Comparison of ENCODE assay signal across 2 cellular contexts in genomic region chr1:89130716-89131115, GRCh38.
TF ChIP-seq lines count a peak whose summit lies in the region.

No MANE protein-coding gene starts in this region.

TF ChIP-seq in liver, 16 proteins besides CTCF, POLR2A, EP300 and RAD21:
- no peak for TF ChIP-seq YY1 (IDR thresholded peaks at IDR 0.05)
- TF ChIP-seq ZBTB33 (IDR thresholded peaks at IDR 0.05), result no peak
- TF ChIP-seq JUND (IDR thresholded peaks at IDR 0.05), result peak; percentile 17 to 41
- no peak for TF ChIP-seq MAX (IDR thresholded peaks at IDR 0.05)
- no peak for TF ChIP-seq ATF3 (IDR thresholded peaks at IDR 0.05)

TF ChIP-seq in HepG2, 621 proteins besides CTCF, POLR2A, EP300 and RAD21:
- TF ChIP-seq ZGPAT (CRISPR knock-in tag; IDR thresholded peaks at IDR 0.05) (no peak), NR2F6 (IDR thresholded peaks at IDR 0.05) (no peak), NR2F6 (CRISPR knock-in tag; IDR thresholded peaks at IDR 0.05) (no peak), ZNF713 (CRISPR knock-in tag; IDR thresholded peaks at IDR 0.05) (no peak), NFE2L1 (CRISPR knock-in tag; IDR thresholded peaks at IDR 0.05; ENCODE audit: borderline replicate concordance) (no peak), ZKSCAN5 (CRISPR knock-in tag; IDR thresholded peaks at IDR 0.05) (no peak), JUND (CRISPR knock-in tag; IDR thresholded peaks at IDR 0.05) (no peak), PBX2 (CRISPR knock-in tag; IDR thresholded peaks at IDR 0.05) (no peak), FUBP1 (CRISPR knock-in tag; IDR thresholded peaks at IDR 0.05; ENCODE audit: borderline replicate concordance) (no peak), TAF15 (IDR thresholded peaks at IDR 0.05; ENCODE audit: low read depth, low read length, poor library complexity, severe bottlenecking) (no peak), ZBED4 (CRISPR knock-in tag; IDR thresholded peaks at IDR 0.05; ENCODE audit: borderline replicate concordance) (no peak), HMGXB4 (CRISPR knock-in tag; IDR thresholded peaks at IDR 0.05; ENCODE audit: borderline replicate concordance in 1 of 2, low read depth in 1 of 2) (no peak), RNF2 (conservative IDR thresholded peaks at IDR 0.05; ENCODE audit: low read depth) (no peak), JUN (CRISPR knock-in tag; IDR thresholded peaks at IDR 0.05) (no peak), SP140L (CRISPR knock-in tag; IDR thresholded peaks at IDR 0.05; ENCODE audit: borderline replicate concordance) (no peak)
